In the genomic region with DNA sequence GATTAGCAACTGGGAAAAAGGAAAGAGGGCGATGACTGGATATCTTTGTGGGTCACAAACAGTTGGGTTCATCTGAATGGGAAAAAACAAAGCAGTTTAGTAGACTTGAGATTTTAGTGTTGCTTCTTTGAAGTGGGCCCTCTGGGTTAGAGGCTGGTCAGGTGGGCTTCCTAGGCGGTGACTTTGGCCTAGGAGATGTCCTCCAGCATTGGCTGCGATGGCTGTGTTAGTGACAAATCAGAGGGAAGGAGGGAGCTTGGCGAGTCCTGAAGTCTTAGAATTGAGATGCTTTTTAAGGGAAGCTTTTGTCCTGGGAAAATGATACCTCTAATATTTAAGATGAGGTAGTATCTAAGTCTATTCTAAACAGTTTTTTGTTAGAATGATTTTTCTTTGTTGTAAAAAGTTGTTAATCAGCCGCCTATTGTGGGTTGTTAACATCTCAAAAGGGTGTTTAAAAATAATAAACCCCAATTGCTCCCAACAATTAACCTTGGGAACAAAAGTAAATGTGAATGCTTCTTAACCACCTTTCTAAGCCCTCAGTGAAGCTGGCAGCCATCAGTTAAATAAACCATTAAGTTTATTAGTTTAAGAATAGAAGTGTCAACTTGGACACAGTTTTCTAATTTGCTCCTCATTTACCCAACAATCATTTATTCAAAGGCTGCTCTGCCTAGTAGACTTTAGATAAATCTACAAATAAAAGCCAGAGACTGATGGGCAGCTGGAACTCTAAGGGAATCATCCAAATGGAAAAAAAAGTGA, we compare ENCODE assay signal across 16 cellular contexts. TPM values are rescaled to one million over a fixed set of nuclear protein-coding genes. Genes with fewer than 3 reads are reported as not detected.
A peak's percentile ranks its signal among the peaks of the same experiment; 100 is the strongest.
DNase-seq lines count a peak whose midpoint lies in the region; ATAC-seq, FAIRE-seq and TF ChIP-seq lines count a peak whose summit lies in the region.
"Had no signal": no experiment of that assay in that cellular context is flagged by ENCODE, and none has a peak within 500 bp of the region (broad histone marks: within the 10 kb centered on the region; RNA-seq: fewer than 3 reads in every experiment).

No MANE protein-coding gene starts in this region.

- POLR2A ChIA-PET in naive thymus-derived CD8-positive, alpha-beta T cell (lab: Charles Lee): no interaction called here

- no peak overlapping the region for H3T11ph ChIP-seq in H9 (ENCODE audit: low read length)

- no peak overlapping the region for H3K27ac ChIP-seq in H9 (ENCODE audit: insufficient read length, low read depth, low read length)
- H3K27ac ChIP-seq in Peyer's patch: peak overlapping the region in 3 of 4 donors; percentile 72 to 84 (median 79)
- H3K27ac ChIP-seq in iPS-18a (ENCODE audit: low read length): no peak overlapping the region
- peak overlapping the region; percentile 42 to 85 (median 79) for H3K27ac ChIP-seq in stomach

- H4K91ac ChIP-seq in H9 (ENCODE audit: insufficient read length, low read depth, low read length): no peak overlapping the region

- no peak overlapping the region for H2BK5ac ChIP-seq in H9 (ENCODE audit: insufficient read length, low read length)

- peaks cover 4% of the 10 kb centered on the region for H3K79me1 ChIP-seq in H9 (ENCODE audit: insufficient read depth, low read depth, low read length, poor library complexity, severe bottlenecking)

- H3K23me2 ChIP-seq in H9 (ENCODE audit: insufficient read length, low read depth, low read length, poor library complexity, severe bottlenecking): no peaks in the 10 kb centered on the region

- H3K36me3 Mint-ChIP-seq in H9 (ENCODE audit: insufficient read depth in 1 of 3, low read depth in 3 of 3): peaks cover 7 to 34% (median 27%) of the 10 kb centered on the region in 3 experiments
- peaks cover 0 to 15% (median 2%) of the 10 kb centered on the region in 3 donors for H3K36me3 Mint-ChIP-seq in naive thymus-derived CD8-positive, alpha-beta T cell

- H3K14ac ChIP-seq in H9 (ENCODE audit: insufficient read depth, low read length): no peak overlapping the region

- peaks cover 23% of the 10 kb centered on the region for H3K9me3 ChIP-seq in H9 (ENCODE audit: control insufficient read depth, low read depth, low read length)
- no peaks in the 10 kb centered on the region for H3K9me3 ChIP-seq in Peyer's patch
- peaks cover 17% of the 10 kb centered on the region for H3K9me3 ChIP-seq in iPS-18a (ENCODE audit: control insufficient read depth, low read depth, low read length)
- no peaks in the 10 kb centered on the region for H3K9me3 ChIP-seq in stomach

- H3K36me3 ChIP-seq in Peyer's patch (no peaks in the 10 kb centered on the region), iPS-18a (ENCODE audit: control insufficient read depth, low read depth, low read length) (peaks cover 5% of the 10 kb centered on the region), stomach (no peaks in the 10 kb centered on the region)

- H3K79me2 ChIP-seq in H9 (ENCODE audit: insufficient read depth, low read length): peaks cover 2% of the 10 kb centered on the region; the same call in 1 of the 2 replicates

- no peak overlapping the region for H2BK20ac ChIP-seq in H9 (ENCODE audit: low read depth, low read length, poor library complexity, severe bottlenecking)

- no peak for TF ChIP-seq CTCF in H9 (conservative IDR thresholded peaks at IDR 0.05)
- TF ChIP-seq CTCF in Peyer's patch (IDR thresholded peaks at IDR 0.05): no peak
- TF ChIP-seq CTCF in stomach (IDR thresholded peaks at IDR 0.05): no peak

- H3K4me1 ChIP-seq in H9 (ENCODE audit: insufficient read depth, low read length) (peaks cover 14% of the 10 kb centered on the region; the same call in 1 of the 2 replicates), Peyer's patch (peaks cover 0 to 14% (median 0%) of the 10 kb centered on the region in 4 donors), iPS-18a (ENCODE audit: control insufficient read depth, low read depth, low read length) (peaks cover 47% of the 10 kb centered on the region), stomach (peaks cover 16 to 41% (median 29%) of the 10 kb centered on the region in 4 donors)

- H3K23ac ChIP-seq in H9 (ENCODE audit: insufficient read length, low read depth, low read length): no peak overlapping the region

- H2BK15ac ChIP-seq in H9 (ENCODE audit: low read depth, low read length): no peak overlapping the region

- H2AK5ac ChIP-seq in H9 (ENCODE audit: insufficient read length, low read length): no peak overlapping the region

- no peak for FAIRE-seq in GM12891 (lab: Jason Lieb, UNC)

- no peak overlapping the region for H3K56ac ChIP-seq in H9 (ENCODE audit: insufficient read length, low read depth, low read length)

- no peak overlapping the region for H3K9ac ChIP-seq in H9 (ENCODE audit: extremely low read depth, insufficient read length, low read length)
- H3K9ac ChIP-seq in iPS-18a (ENCODE audit: low read length): peak overlapping the region; percentile 30

- no peak overlapping the region for H4K8ac ChIP-seq in H9 (replicated peaks; ENCODE audit: insufficient read length, low read depth, low read length)

- DNase-seq in H9: peak; percentile 43
- no peak for DNase-seq in Peyer's patch
- no peak for DNase-seq in stomach
- DNase-seq in GM12891 (ENCODE audit: insufficient read length, low spot score): no peak
- no peak for DNase-seq in GOT3 (lab: John Stamatoyannopoulos, UW)
- no peak for DNase-seq in naive thymus-derived CD8-positive, alpha-beta T cell
- DNase-seq: activated CD4-positive, alpha-beta memory T cell treated with anti-CD3 and anti-CD28 coated beads, Interleukin-2, amount 10 ng/mL, durations not matched to agents 7 days and 5 days; activated gamma-delta T cell; CD8-positive, alpha-beta T cell; hypothalamus; posterior cingulate gyrus; stimulated activated CD4-positive, alpha-beta T cell treated with anti-CD3 and anti-CD28 coated beads, Interleukin-2, amount 100 ng/mL, for 24 hours; T-helper 9 cell had no signal

- no peaks in the 10 kb centered on the region for H4K20me1 ChIP-seq in H9 (ENCODE audit: control insufficient read depth, insufficient read depth, insufficient read length)

- H3K9me3 Mint-ChIP-seq in H9: peaks cover 62 to 73% of the 10 kb centered on the region in 2 experiments
- no peaks in the 10 kb centered on the region for H3K9me3 Mint-ChIP-seq in naive thymus-derived CD8-positive, alpha-beta T cell
- H3K9me3 Mint-ChIP-seq: activated CD4-positive, alpha-beta memory T cell treated with anti-CD3 and anti-CD28 coated beads, Interleukin-2, amount 10 ng/mL, durations not matched to agents 7 days and 5 days; CD8-positive, alpha-beta T cell had no signal

- H3K4me1 Mint-ChIP-seq in H9: peaks cover 75 to 86% of the 10 kb centered on the region in 2 experiments
- peaks cover 0 to 7% (median 4%) of the 10 kb centered on the region in 4 donors for H3K4me1 Mint-ChIP-seq in naive thymus-derived CD8-positive, alpha-beta T cell

- ATAC-seq in naive thymus-derived CD8-positive, alpha-beta T cell: no peak
- no peak for ATAC-seq in GM21423 (IDR thresholded peaks at IDR 0.05; ENCODE audit: unreplicated experiment)
- ATAC-seq: CD8-positive, alpha-beta T cell had no signal

- intact Hi-C loops in stomach (cut with DNase I; ENCODE audit: low total_unique reads): no loop called here

- H3K27me3 ChIP-seq in H9 (ENCODE audit: insufficient read depth, low read length) (no peaks in the 10 kb centered on the region), Peyer's patch (no peaks in the 10 kb centered on the region), iPS-18a (ENCODE audit: control insufficient read depth, insufficient read depth, low read length) (no peaks in the 10 kb centered on the region), stomach (no peaks in the 10 kb centered on the region)

- H3K4me3 Mint-ChIP-seq in H9: peak overlapping the region; percentile 7 to 36; a peak in 1 of 5 replicates
- no peak overlapping the region for H3K4me3 Mint-ChIP-seq in naive thymus-derived CD8-positive, alpha-beta T cell
- H3K4me3 Mint-ChIP-seq: activated CD4-positive, alpha-beta memory T cell treated with anti-CD3 and anti-CD28 coated beads, Interleukin-2, amount 10 ng/mL, durations not matched to agents 7 days and 5 days; CD8-positive, alpha-beta T cell had no signal

- H2BK12ac ChIP-seq in H9 (ENCODE audit: insufficient read length, low read depth, low read length): no peak overlapping the region

- H3K4me2 ChIP-seq in H9 (ENCODE audit: insufficient read depth, insufficient read length, low read length): no peak overlapping the region

- no peak overlapping the region for H2AFZ ChIP-seq in H9 (ENCODE audit: low read length)

- H2BK120ac ChIP-seq in H9 (ENCODE audit: low read depth, low read length, poor library complexity, severe bottlenecking): no peak overlapping the region

- H3K4me3 ChIP-seq in Peyer's patch: no peak overlapping the region
- H3K4me3 ChIP-seq in iPS-18a (ENCODE audit: low read length): peak overlapping the region; percentile 2
- no peak overlapping the region for H3K4me3 ChIP-seq in stomach

- no peak overlapping the region for H3K4ac ChIP-seq in H9 (ENCODE audit: low read depth, low read length)

- H3K27me3 Mint-ChIP-seq in H9 (ENCODE audit: low read depth): no peaks in the 10 kb centered on the region
- H3K27me3 Mint-ChIP-seq in naive thymus-derived CD8-positive, alpha-beta T cell: no peaks in the 10 kb centered on the region
- H3K27me3 Mint-ChIP-seq: activated CD4-positive, alpha-beta memory T cell treated with anti-CD3 and anti-CD28 coated beads, Interleukin-2, amount 10 ng/mL, durations not matched to agents 7 days and 5 days had no signal

- no peak overlapping the region for H3K18ac ChIP-seq in H9 (ENCODE audit: insufficient read length, low read depth, low read length)

- peak overlapping the region; percentile 85 to 96 (median 94); a peak in 6 of 7 replicates for H3K27ac Mint-ChIP-seq in H9
- no peak overlapping the region for H3K27ac Mint-ChIP-seq in naive thymus-derived CD8-positive, alpha-beta T cell
- H3K27ac Mint-ChIP-seq: activated CD4-positive, alpha-beta memory T cell treated with anti-CD3 and anti-CD28 coated beads, Interleukin-2, amount 10 ng/mL, durations not matched to agents 7 days and 5 days; CD8-positive, alpha-beta T cell had no signal

- TF ChIP-seq POLR2A in Peyer's patch (IDR thresholded peaks at IDR 0.05) (no peak), stomach (IDR thresholded peaks at IDR 0.05) (no peak), GM12891 (IDR thresholded peaks at IDR 0.05; ENCODE audit: low read depth, low read length) (no peak)

- TF ChIP-seq EP300 in stomach (IDR thresholded peaks at IDR 0.05): no peak

- no peak overlapping the region for H4K5ac ChIP-seq in H9 (ENCODE audit: insufficient read length, low read depth, low read length)

- no CpG with 5 or more reads among the region's 5 CpGs for WGBS in H9 (ENCODE audit: extremely low coverage, insufficient read length, low lambda C conversion rate)
- WGBS in stomach, 5 donors: 55 to 91% (median 81%) methylated on average over 4 to 5 of the region's 5 CpGs

RNA-seq across cellular contexts. Expression of gene DLG3, which starts 31.7 kb away (rescaled TPM):
- total RNA-seq in H9 (2021) (71.2 and 71.6 TPM in 2 replicates), Peyer's patch (10 to 100 TPM; 33.8 to 58.9 (median 52.8) TPM), stomach (10 to 100 TPM; 11.7 to 44.8 (median 24.3) TPM)
- 10 to 100 TPM; 15.9 to 25.1 (median 17.7) TPM for polyA plus RNA-seq in stomach
- polyA plus RNA-seq in GM12891 (2012; ENCODE audit: low read depth, missing spikeins): 0.47 TPM
- total RNA-seq in naive thymus-derived CD8-positive, alpha-beta T cell: 1 to 10 TPM; 5.6 to 6.7 TPM
- polyA plus RNA-seq in naive thymus-derived CD8-positive, alpha-beta T cell: 1 to 10 TPM; 2.3 to 6.3 (median 3.7) TPM

RNA-seq across cellular contexts. Expression of gene GDPD2, which starts 53.2 kb away (rescaled TPM):
- total RNA-seq in H9 (2021): 13.9 and 14.1 TPM in 2 replicates
- total RNA-seq in Peyer's patch: 10 to 100 TPM in 3 of 4 donors, not detected in 1; 37.0 to 84.4 (median 78.8) TPM
- 10 to 100 TPM in 1 of 5 donors, 1 to 10 TPM in 1, not detected in 3; 1.3 to 18.2 TPM for total RNA-seq in stomach
- under 1 TPM in 1 of 3 donors, not detected in 2; 0.18 TPM for polyA plus RNA-seq in stomach
- not detected for polyA plus RNA-seq in GM12891 (2012; ENCODE audit: low read depth, missing spikeins)
- not detected for total RNA-seq in naive thymus-derived CD8-positive, alpha-beta T cell
- not detected for polyA plus RNA-seq in naive thymus-derived CD8-positive, alpha-beta T cell
- total RNA-seq: CD8-positive, alpha-beta T cell; lung microvascular endothelial cell had no signal

Comparison
In these comparisons a context has a peak if more than half of its experiments do, and no peak if none do; other contexts are left out.
1. H3K27ac ChIP-seq: peak in Peyer's patch (3 of 4) and stomach (5 of 5); none in H9 (single experiment) and iPS-18a (single experiment).
2. H3K27ac Mint-ChIP-seq: peak in H9 (3 of 3); none in naive thymus-derived CD8-positive, alpha-beta T cell (0 of 10).
3. H3K4me3 Mint-ChIP-seq: peak in H9 (2 of 2); none in naive thymus-derived CD8-positive, alpha-beta T cell (0 of 10).